In the genomic region with DNA sequence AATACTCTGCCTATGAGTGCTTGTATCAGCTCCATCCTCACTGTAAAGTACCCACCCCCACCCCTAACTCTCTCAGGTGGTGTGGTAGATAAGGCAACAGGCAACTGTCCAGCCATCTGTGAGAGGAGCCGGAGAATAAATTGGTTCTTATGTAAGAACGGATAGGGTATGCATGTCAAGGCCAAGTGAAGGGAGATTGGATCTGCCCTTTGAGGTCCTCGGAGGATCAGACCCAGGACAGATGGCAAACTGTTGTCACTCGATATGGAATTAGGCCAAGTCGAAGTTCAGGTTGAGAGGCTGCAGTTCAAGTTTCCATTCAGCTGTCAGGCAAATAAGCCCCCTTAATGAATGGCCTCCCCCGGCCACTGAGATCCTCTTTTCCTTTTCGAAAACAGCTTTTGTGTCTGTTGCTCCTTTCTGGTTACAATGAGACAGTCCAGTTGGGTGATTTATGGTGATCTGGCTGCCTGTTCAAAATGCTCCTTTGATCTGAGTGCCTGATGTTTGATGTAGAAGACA, we compare ENCODE assay signal across 21 cellular contexts.
A peak's percentile ranks its signal among the peaks of the same experiment; 100 is the strongest.
DNase-seq lines count a peak whose midpoint lies in the region; ATAC-seq and TF ChIP-seq lines count a peak whose summit lies in the region.
"Had no signal": no experiment of that assay in that cellular context is flagged by ENCODE, and none has a peak within 500 bp of the region (broad histone marks: within the 10 kb centered on the region; RNA-seq: fewer than 3 reads in every experiment).

No MANE protein-coding gene starts in this region.

- no peaks in the 10 kb centered on the region for H3K36me3 ChIP-seq in adrenal gland (replicated peaks in 1 of 2)

- no peak overlapping the region for H3K4me3 ChIP-seq in adrenal gland

- H3K27me3 ChIP-seq in adrenal gland, result no peaks in the 10 kb centered on the region

- H3K9me3 ChIP-seq in adrenal gland (replicated peaks in 1 of 3), result no peaks in the 10 kb centered on the region

- DNase-seq in NCI-H510A treated with DMSO at 0.1 percent for 48 hours (lab: John Stamatoyannopoulos, UW) (peak; percentile 3), NCI-H510A (lab: John Stamatoyannopoulos, UW) (no peak), NCI-H82 (lab: John Stamatoyannopoulos, UW) (peak; percentile 98), adrenal gland (peak in 5 of 7 donors; percentile 24 to 68 (median 31)), iPS-NIHi7 (ENCODE audit: extremely low spot score) (no peak)
- no peak for DNase-seq in stimulated activated CD4-positive, alpha-beta T cell treated with anti-CD3 and anti-CD28 coated beads, Interleukin-15, amount 100 ng/mL, for 24 hours
- DNase-seq: 8988T; activated CD4-positive, alpha-beta T cell treated with anti-CD3 and anti-CD28 coated beads for 48 hours; activated T-cell treated with anti-CD3 and anti-CD28 coated beads for 4 hours; CD4-positive, CD25-positive, alpha-beta regulatory T cell; EL; MM.1S; NCI-H1105 treated with DMSO at 0.1 percent for 48 hours; NCI-H2029; Right ventricle myocardium superior; stimulated activated naive B cell treated with anti-CD40 and anti-IgM and Interleukin-4, amounts not matched to agents 10 μg/mL and 1 μg/mL and 100 μg/mL, for 72 hours; substantia nigra had no signal

- no peaks in the 10 kb centered on the region for H3K4me1 ChIP-seq in adrenal gland (replicated peaks in 1 of 2)

- intact Hi-C loops in adrenal gland (cut with DNase I), result no loop called here

- TF ChIP-seq CTCF in adrenal gland (IDR thresholded peaks at IDR 0.05), result no peak

- no peak for TF ChIP-seq POLR2A in adrenal gland (IDR thresholded peaks at IDR 0.05)

- 16 to 44% (median 28%) methylated on average over 7 of the region's 7 CpGs for WGBS in adrenal gland, 4 donors

- no peak overlapping the region for H3K27ac ChIP-seq in adrenal gland

- ATAC-seq in esophagus mucosa, result no peak
- no peak for ATAC-seq in GM18909 (IDR thresholded peaks at IDR 0.05; ENCODE audit: poor library complexity, unreplicated experiment)
- ATAC-seq: left lobe of liver; Panc1; stimulated activated naive B cell treated with anti-CD40 and anti-IgM and Interleukin-4, amounts not matched to agents 10 μg/mL and 1 μg/mL and 100 μg/mL, for 72 hours had no signal

Comparison
In these comparisons a context has a peak if more than half of its experiments do, and no peak if none do; other contexts are left out.
1. DNase-seq: peak in NCI-H510A treated with DMSO at 0.1 percent for 48 hours (single experiment), NCI-H82 (single experiment) and adrenal gland (5 of 7); none in NCI-H510A (single experiment), stimulated activated CD4-positive, alpha-beta T cell treated with anti-CD3 and anti-CD28 coated beads, Interleukin-15, amount 100 ng/mL, for 24 hours (single experiment) and iPS-NIHi7 (single experiment).